ENCODE assay signal across 1 cellular context in the genomic region with DNA sequence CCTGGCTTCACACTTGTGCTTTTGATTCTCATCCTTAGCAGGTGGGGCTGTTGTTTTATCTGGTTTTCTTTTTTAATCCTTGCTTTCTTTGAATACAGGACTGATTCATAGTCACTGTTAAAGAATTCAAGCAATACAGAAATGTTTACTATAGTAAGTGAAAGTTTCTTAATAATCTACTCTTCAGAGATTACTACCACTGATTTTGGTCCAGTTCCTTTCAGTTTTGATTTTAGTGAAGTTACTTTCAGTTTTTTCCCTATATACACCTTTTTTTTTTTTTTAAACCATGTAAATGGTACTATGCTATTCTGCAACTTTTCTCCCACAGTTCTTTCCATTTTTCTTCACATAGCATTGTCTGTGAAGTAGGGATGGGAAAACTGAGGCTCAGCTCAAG.
TF ChIP-seq lines count a peak whose summit lies in the region.

No MANE protein-coding gene starts in this region.

TF ChIP-seq in endothelial cell of umbilical vein, 7 proteins besides CTCF, POLR2A, EP300 and RAD21 (continued from another document):
- no peak for TF ChIP-seq MAX (IDR thresholded peaks at IDR 0.05; ENCODE audit: insufficient read depth, insufficient read length)
